Comparison of ENCODE assay signal across 21 cellular contexts in the genomic region with DNA sequence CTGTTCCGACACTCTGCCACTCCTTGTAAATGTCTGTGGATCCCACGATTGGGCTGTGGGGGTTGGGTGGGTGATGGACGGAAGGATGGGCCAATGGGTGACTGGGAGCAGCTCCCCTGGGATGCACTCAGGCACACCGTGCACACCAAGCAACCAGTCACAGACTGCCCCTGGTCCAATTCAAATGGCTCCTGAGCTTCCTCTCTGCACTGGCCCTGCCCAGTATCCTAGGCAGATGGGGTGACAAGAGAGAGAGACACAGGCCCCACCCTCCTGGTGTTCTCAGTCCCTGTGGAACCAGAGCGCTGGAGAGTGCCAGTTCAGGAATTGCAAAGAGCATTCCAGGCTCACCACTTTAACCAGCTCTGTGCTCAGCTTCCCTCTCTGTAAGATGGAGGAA. TPM values are rescaled to one million over a fixed set of nuclear protein-coding genes. Genes with fewer than 3 reads are reported as not detected.
DNase-seq lines count a peak whose midpoint lies in the region; ATAC-seq and TF ChIP-seq lines count a peak whose summit lies in the region.
"Had no signal": no experiment of that assay in that cellular context is flagged by ENCODE, and none has a peak within 500 bp of the region (broad histone marks: within the 10 kb centered on the region; RNA-seq: fewer than 3 reads in every experiment).

No MANE protein-coding gene starts in this region.

- H3K36me3 Mint-ChIP-seq in activated naive CD4-positive, alpha-beta T cell treated with anti-CD3 and anti-CD28 coated beads, Interleukin-2, amount 50 U/mL, for 24 hours = no peaks in the 10 kb centered on the region
- H3K36me3 Mint-ChIP-seq: activated naive CD4-positive, alpha-beta T cell treated with anti-CD3 and anti-CD28 coated beads, Interleukin-2, amount 50 U/mL, for 72 hours; CD8-positive, alpha-beta T cell; mesothelial cell of epicardium had no signal

- no peak overlapping the region for H3K4me3 ChIP-seq in upper lobe of right lung
- H3K4me3 ChIP-seq: colonic mucosa, PC-9, SK-N-MC, suprapubic skin had no signal

- H3K27ac Mint-ChIP-seq in activated naive CD4-positive, alpha-beta T cell treated with anti-CD3 and anti-CD28 coated beads, Interleukin-2, amount 50 U/mL, for 24 hours = peak overlapping the region; percentile 76
- H3K27ac Mint-ChIP-seq: activated naive CD4-positive, alpha-beta T cell treated with anti-CD3 and anti-CD28 coated beads, Interleukin-2, amount 50 U/mL, for 72 hours; CD8-positive, alpha-beta T cell; mesothelial cell of epicardium; T-helper 2 cell treated with Interferon-gamma antibody and Interleukin-4, amounts not matched to agents 5 μg/mL and 100 μg/mL, for 36 hours had no signal

- no peaks in the 10 kb centered on the region for H3K9me3 Mint-ChIP-seq in activated naive CD4-positive, alpha-beta T cell treated with anti-CD3 and anti-CD28 coated beads, Interleukin-2, amount 50 U/mL, for 24 hours
- H3K9me3 Mint-ChIP-seq: activated naive CD4-positive, alpha-beta T cell treated with anti-CD3 and anti-CD28 coated beads, Interleukin-2, amount 50 U/mL, for 72 hours; CD8-positive, alpha-beta T cell; T-helper 2 cell treated with Interferon-gamma antibody and Interleukin-4, amounts not matched to agents 5 μg/mL and 100 μg/mL, for 36 hours had no signal

- no peaks in the 10 kb centered on the region for H3K36me3 ChIP-seq in upper lobe of right lung
- H3K36me3 ChIP-seq: colonic mucosa, suprapubic skin had no signal

- H3K4me1 Mint-ChIP-seq in activated naive CD4-positive, alpha-beta T cell treated with anti-CD3 and anti-CD28 coated beads, Interleukin-2, amount 50 U/mL, for 24 hours = peaks cover 9% of the 10 kb centered on the region
- H3K4me1 Mint-ChIP-seq: mesothelial cell of epicardium had no signal

- ATAC-seq in upper lobe of right lung = no peak
- ATAC-seq in GM18858 (IDR thresholded peaks at IDR 0.05; ENCODE audit: unreplicated experiment) = no peak
- ATAC-seq in HG02938 (IDR thresholded peaks at IDR 0.05; ENCODE audit: unreplicated experiment) = no peak
- no peak for ATAC-seq in HG02588 (IDR thresholded peaks at IDR 0.05; ENCODE audit: unreplicated experiment)
- ATAC-seq: activated naive CD4-positive, alpha-beta T cell treated with anti-CD3 and anti-CD28 coated beads, Interleukin-2, amount 50 U/mL, for 72 hours; CD8-positive, alpha-beta T cell had no signal

- H3K27me3 Mint-ChIP-seq in activated naive CD4-positive, alpha-beta T cell treated with anti-CD3 and anti-CD28 coated beads, Interleukin-2, amount 50 U/mL, for 24 hours = peaks cover 2% of the 10 kb centered on the region

- TF ChIP-seq CTCF in upper lobe of right lung (IDR thresholded peaks at IDR 0.05) = no peak

- intact Hi-C loops in upper lobe of right lung (cut with DNase I) = no loop called here

- H3K27me3 ChIP-seq in upper lobe of right lung = peaks cover 28% of the 10 kb centered on the region
- H3K27me3 ChIP-seq: colonic mucosa had no signal

- no peaks in the 10 kb centered on the region for H3K9me3 ChIP-seq in upper lobe of right lung
- H3K9me3 ChIP-seq: colonic mucosa, suprapubic skin had no signal

- no peak for DNase-seq in activated naive CD4-positive, alpha-beta T cell treated with anti-CD3 and anti-CD28 coated beads, Interleukin-2, amount 50 U/mL, for 16 hours
- DNase-seq in SHP77 treated with DMSO at 0.1 percent for 48 hours (lab: John Stamatoyannopoulos, UW) (peak; percentile 44), iPS DF 19.7 (ENCODE audit: low read depth, low spot score) (peak; percentile 73), upper lobe of right lung (peak; percentile 21)
- DNase-seq: activated CD4-positive, CD25-positive, alpha-beta regulatory T cell; activated T-cell treated with anti-CD3 and anti-CD28 coated beads, Interleukin-2, amount 50 U/mL, for 48 hours; CD8-positive, alpha-beta T cell; colonic mucosa; DND-41; hippocampal formation; NCI-H226; PC-9 had no signal

- H3K4me1 ChIP-seq in upper lobe of right lung = no peaks in the 10 kb centered on the region
- H3K4me1 ChIP-seq: colonic mucosa, suprapubic skin had no signal

- no peak overlapping the region for H3K27ac ChIP-seq in upper lobe of right lung
- H3K27ac ChIP-seq: colonic mucosa, PC-9, SK-N-MC, suprapubic skin had no signal

- no peak overlapping the region for H3K4me3 Mint-ChIP-seq in activated naive CD4-positive, alpha-beta T cell treated with anti-CD3 and anti-CD28 coated beads, Interleukin-2, amount 50 U/mL, for 24 hours
- H3K4me3 Mint-ChIP-seq: CD8-positive, alpha-beta T cell; mesothelial cell of epicardium; T-helper 2 cell treated with Interferon-gamma antibody and Interleukin-4, amounts not matched to agents 5 μg/mL and 100 μg/mL, for 36 hours had no signal

RNA-seq across cellular contexts. Expression of gene BEAN1, which starts 32.8 kb away (rescaled TPM):
- 0.87 TPM for total RNA-seq in upper lobe of right lung
- total RNA-seq: activated naive CD4-positive, alpha-beta T cell treated with anti-CD3 and anti-CD28 coated beads, Interleukin-2, amount 50 U/mL, for 72 hours; CD8-positive, alpha-beta T cell had no signal
